In the genomic region with DNA sequence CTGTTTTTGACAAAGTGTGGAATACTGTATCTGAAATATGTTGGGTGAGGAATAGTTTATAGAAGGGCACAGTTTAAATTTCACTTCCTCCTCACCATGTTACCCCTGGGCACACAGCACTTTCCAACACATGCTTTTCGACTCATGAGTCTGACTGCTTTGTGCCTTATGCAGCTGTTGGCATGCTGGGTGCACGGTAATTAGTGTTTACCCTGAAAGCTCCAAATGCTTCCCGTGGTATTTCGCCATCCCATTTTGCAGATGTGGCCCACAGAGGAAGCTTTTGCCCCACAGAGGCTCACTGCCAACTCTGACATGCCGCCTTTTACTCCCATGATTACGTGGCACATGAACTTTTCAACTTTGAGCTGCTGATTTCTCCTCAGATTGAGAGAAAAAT, we compare ENCODE assay signal across 11 cellular contexts.
DNase-seq lines count a peak whose midpoint lies in the region; ATAC-seq and TF ChIP-seq lines count a peak whose summit lies in the region.
"Had no signal": no experiment of that assay in that cellular context is flagged by ENCODE, and none has a peak within 500 bp of the region (broad histone marks: within the 10 kb centered on the region; RNA-seq: fewer than 3 reads in every experiment).

No MANE protein-coding gene starts in this region.

- TF ChIP-seq CTCF in CD14-positive monocyte (IDR thresholded peaks at IDR 0.05) (no peak), PC-9 (conservative IDR thresholded peaks at IDR 0.05) (no peak), foreskin fibroblast (IDR thresholded peaks at IDR 0.05; ENCODE audit: low read depth, low read length) (no peak)

- ATAC-seq in natural killer cell treated with Interleukin-12 subunit alpha and Interleukin-12 subunit beta and Interleukin-15 and Interleukin-18, amount 100 ng/mL, for 72 hours: peak in 1 of 2 donors; percentile 67
- ATAC-seq: activated CD4-positive, CD25-positive, alpha-beta regulatory T cell treated with anti-CD3 and anti-CD28 coated beads, Interleukin-2, amount 50 U/mL, for 24 hours had no signal

- H3K36me3 ChIP-seq in PC-9 (ENCODE audit: low read depth): peaks cover 26% of the 10 kb centered on the region; the same call in 1 of the 2 replicates

- peaks cover 26 to 32% of the 10 kb centered on the region in 2 donors for H3K36me3 Mint-ChIP-seq in CD14-positive monocyte
- H3K36me3 Mint-ChIP-seq in natural killer cell treated with Interleukin-12 subunit alpha and Interleukin-12 subunit beta and Interleukin-15 and Interleukin-18, amount 100 ng/mL, for 72 hours: peaks cover 32% of the 10 kb centered on the region

- H3K9me3 Mint-ChIP-seq in CD14-positive monocyte: peaks cover 0 to 2% (median 0%) of the 10 kb centered on the region in 7 donors
- no peaks in the 10 kb centered on the region for H3K9me3 Mint-ChIP-seq in natural killer cell treated with Interleukin-12 subunit alpha and Interleukin-12 subunit beta and Interleukin-15 and Interleukin-18, amount 100 ng/mL, for 72 hours

- DNase-seq in CD14-positive monocyte (ENCODE audit: low spot score) (peak; percentile 96), PC-9 (peak in 1 of 2 experiments; percentile 63), foreskin fibroblast (peak; percentile 70 to 71), T-helper 9 cell (no peak), islet precursor cell (no peak)
- no peak for DNase-seq in natural killer cell treated with Interleukin-12 subunit alpha and Interleukin-12 subunit beta and Interleukin-15 and Interleukin-18, amount 100 ng/mL, for 72 hours (ENCODE audit: low spot score)
- no peak for DNase-seq in activated CD4-positive, CD25-positive, alpha-beta regulatory T cell (lab: John Stamatoyannopoulos, UW)
- DNase-seq in effector CD8-positive, alpha-beta T cell (lab: John Stamatoyannopoulos, UW): no peak
- DNase-seq: effector memory CD4-positive, alpha-beta T cell had no signal

- no peak overlapping the region for H3K4me3 Mint-ChIP-seq in CD14-positive monocyte
- peak overlapping the region; percentile 4 for H3K4me3 Mint-ChIP-seq in natural killer cell treated with Interleukin-12 subunit alpha and Interleukin-12 subunit beta and Interleukin-15 and Interleukin-18, amount 100 ng/mL, for 72 hours
- H3K4me3 Mint-ChIP-seq: activated naive CD8-positive, alpha-beta T cell had no signal

- CTCF ChIA-PET in PC-9 (lab: Charles Lee): no interaction called here

- H3K9me3 ChIP-seq in PC-9 (ENCODE audit: insufficient read depth, low read depth): no peaks in the 10 kb centered on the region

- no peak overlapping the region for H3K4me2 ChIP-seq in PC-9

- H3K4me1 Mint-ChIP-seq in CD14-positive monocyte: no peaks in the 10 kb centered on the region
- H3K4me1 Mint-ChIP-seq in natural killer cell treated with Interleukin-12 subunit alpha and Interleukin-12 subunit beta and Interleukin-15 and Interleukin-18, amount 100 ng/mL, for 72 hours (ENCODE audit: low read depth in 2 of 2): peaks cover 48 to 51% of the 10 kb centered on the region in 2 donors

- POLR2A ChIA-PET in PC-9 (lab: Charles Lee; ENCODE audit: unreplicated experiment): no interaction called here

- H3K4me3 ChIP-seq in PC-9: no peak overlapping the region
- H3K4me3 ChIP-seq in foreskin fibroblast (ENCODE audit: low read depth in 1 of 2, low read length in 2 of 2): no peak overlapping the region

- no peaks in the 10 kb centered on the region for H4K20me1 ChIP-seq in PC-9 (ENCODE audit: insufficient read depth)

- no peak overlapping the region for H3K27ac Mint-ChIP-seq in CD14-positive monocyte
- no peak overlapping the region for H3K27ac Mint-ChIP-seq in natural killer cell treated with Interleukin-12 subunit alpha and Interleukin-12 subunit beta and Interleukin-15 and Interleukin-18, amount 100 ng/mL, for 72 hours

- BruUV-seq in PC-9 (replicated peaks; lab: Mats Ljungman, UMichigan): no TSS peak

- H3F3A ChIP-seq in PC-9 (ENCODE audit: insufficient read depth, low read depth): peaks cover 17% of the 10 kb centered on the region; the same call in 1 of the 2 replicates

- peaks cover 3% of the 10 kb centered on the region; the same call in 1 of the 2 replicates for H3K9me2 ChIP-seq in PC-9 (ENCODE audit: insufficient read depth)

- no peak overlapping the region for H2AFZ ChIP-seq in PC-9

- no peaks in the 10 kb centered on the region for H3K79me2 ChIP-seq in PC-9 (ENCODE audit: low read depth)

- intact Hi-C loops in CD14-positive monocyte (cut with micrococcal nuclease) (loop anchor here (5.0 kb wide), 1 partner anchor 37 kb away; no protein-coding TSS in a partner anchor), PC-9 (cut with micrococcal nuclease; ENCODE audit: unreplicated experiment) (no loop called here)

- peaks cover 0 to 2% (median 0%) of the 10 kb centered on the region in 3 donors for H3K27me3 Mint-ChIP-seq in CD14-positive monocyte (ENCODE audit: low read depth in 3 of 3)
- no peaks in the 10 kb centered on the region for H3K27me3 Mint-ChIP-seq in natural killer cell treated with Interleukin-12 subunit alpha and Interleukin-12 subunit beta and Interleukin-15 and Interleukin-18, amount 100 ng/mL, for 72 hours
- H3K27me3 Mint-ChIP-seq: activated naive CD8-positive, alpha-beta T cell had no signal

- H3K27me3 ChIP-seq in PC-9 (ENCODE audit: insufficient read depth, low read depth): no peaks in the 10 kb centered on the region

- peaks cover 34% of the 10 kb centered on the region for H3K4me1 ChIP-seq in PC-9 (replicated peaks; ENCODE audit: insufficient read depth)

- H3K27ac ChIP-seq in PC-9: peak overlapping the region; percentile 30; the same call in 1 of the 2 replicates

Comparison
In these comparisons a context has a peak if more than half of its experiments do, and no peak if none do; other contexts are left out.
1. DNase-seq: peak in CD14-positive monocyte (single experiment) and foreskin fibroblast (2 of 2); none in natural killer cell treated with Interleukin-12 subunit alpha and Interleukin-12 subunit beta and Interleukin-15 and Interleukin-18, amount 100 ng/mL, for 72 hours (single experiment), T-helper 9 cell (single experiment), islet precursor cell (single experiment), activated CD4-positive, CD25-positive, alpha-beta regulatory T cell (0 of 4) and effector CD8-positive, alpha-beta T cell (single experiment).